Comparison of ENCODE assay signal across 1 cellular context in genomic region chr12:1103632-1104031, GRCh38.
TF ChIP-seq lines count a peak whose summit lies in the region.

No MANE protein-coding gene starts in this region.

TF ChIP-seq in GM12878, 131 proteins besides CTCF, POLR2A, EP300 and RAD21:
- no peak for TF ChIP-seq SKIL (IDR thresholded peaks at IDR 0.05; ENCODE audit: low read depth, poor library complexity, severe bottlenecking)
- peak; percentile 16; the same call in 1 of the 2 replicates for TF ChIP-seq EED (IDR thresholded peaks at IDR 0.05; ENCODE audit: low read depth)
